9 cellular contexts compared by ENCODE assay signal in the genomic region with DNA sequence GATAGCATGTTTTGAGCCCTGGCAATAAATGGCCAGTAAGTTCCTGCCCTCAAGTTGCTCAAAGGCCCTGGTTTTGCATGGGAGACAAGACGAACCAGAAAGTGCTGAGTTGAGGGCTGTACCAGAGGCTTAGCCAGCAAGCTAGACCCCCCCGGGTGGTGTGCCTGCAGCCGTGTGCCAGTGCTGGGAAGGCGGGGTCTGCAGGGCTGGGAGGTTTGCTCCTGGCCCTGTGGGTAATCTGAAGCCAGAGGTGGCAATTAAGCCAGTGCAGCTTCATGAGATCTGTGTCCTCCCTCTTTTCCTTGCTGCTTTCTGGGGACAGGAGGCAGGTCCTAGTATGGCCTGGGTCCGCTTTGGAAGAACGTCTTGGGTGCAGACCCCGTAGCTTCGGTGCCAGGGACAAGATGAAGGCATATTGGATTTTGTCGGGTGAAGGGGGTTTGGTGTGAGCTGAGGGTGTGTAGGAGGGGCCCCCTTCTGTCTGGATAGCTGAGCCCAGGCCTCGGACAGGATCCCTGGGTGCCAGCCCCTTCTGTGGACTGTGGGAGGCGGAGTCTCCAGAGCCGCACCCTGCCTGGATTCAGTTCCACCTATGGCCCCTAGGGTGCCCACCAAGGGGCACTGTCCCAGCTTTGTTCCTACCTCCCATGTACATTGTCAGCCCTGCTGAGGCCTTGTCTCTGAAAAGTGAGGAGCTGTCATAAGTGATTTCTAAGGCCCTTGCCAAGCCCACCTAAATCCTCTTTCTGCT. TPM values are rescaled to one million over a fixed set of nuclear protein-coding genes. Genes with fewer than 3 reads are reported as not detected.
A peak's percentile ranks its signal among the peaks of the same experiment; 100 is the strongest.
DNase-seq lines count a peak whose midpoint lies in the region; ATAC-seq and TF ChIP-seq lines count a peak whose summit lies in the region.
"Had no signal": no experiment of that assay in that cellular context is flagged by ENCODE, and none has a peak within 500 bp of the region (broad histone marks: within the 10 kb centered on the region; RNA-seq: fewer than 3 reads in every experiment).

No MANE protein-coding gene starts in this region.

- H3K27me3 ChIP-seq in sigmoid colon = no peaks in the 10 kb centered on the region
- H3K27me3 ChIP-seq: right lobe of liver had no signal

- ATAC-seq in GM19452 (IDR thresholded peaks at IDR 0.05; ENCODE audit: unreplicated experiment) = no peak

- no peak for TF ChIP-seq POLR2A in NB4 (IDR thresholded peaks at IDR 0.05; ENCODE audit: extremely low read depth, insufficient read length)
- no peak for TF ChIP-seq POLR2A in sigmoid colon (IDR thresholded peaks at IDR 0.05)

- WGBS in sigmoid colon, 2 donors = 69 to 80% methylated on average over 12 of the region's 12 CpGs

- in situ Hi-C loops in astrocyte of the spinal cord (cut with HindIII; ENCODE audit: low sequenced_read_pairs) = no loop called here

- peak; percentile 61 for DNase-seq in DMS53 (lab: John Stamatoyannopoulos, UW)
- DNase-seq in DMS53 treated with DMSO at 0.1 percent for 48 hours (lab: John Stamatoyannopoulos, UW; ENCODE audit: unreplicated experiment) = no peak
- peak; percentile 43 for DNase-seq in NB4 (ENCODE audit: low read depth)
- no peak for DNase-seq in astrocyte of the spinal cord (ENCODE audit: low read depth, low spot score)
- no peak for DNase-seq in sigmoid colon
- no peak for DNase-seq in NCI-H526 treated with DMSO at 0.1 percent for 48 hours (lab: John Stamatoyannopoulos, UW)
- no peak for DNase-seq in activated gamma-delta T cell treated with Interleukin-2 at 50 U/mL for 16 hours

- H3K9me3 ChIP-seq in sigmoid colon = no peaks in the 10 kb centered on the region
- H3K9me3 ChIP-seq: right lobe of liver had no signal

- TF ChIP-seq CTCF in NB4 (IDR thresholded peaks at IDR 0.05; ENCODE audit: low read depth, low read length) (peak; percentile 42), astrocyte of the spinal cord (IDR thresholded peaks at IDR 0.05; ENCODE audit: low read depth, low read length) (peak; percentile 49), sigmoid colon (IDR thresholded peaks at IDR 0.05) (peak in 1 of 4 experiments; percentile 25)

- no peak for TF ChIP-seq EP300 in sigmoid colon (IDR thresholded peaks at IDR 0.05)

- H3K27ac ChIP-seq in sigmoid colon = peak overlapping the region; percentile 59 to 88 (median 75)
- H3K27ac ChIP-seq: right lobe of liver had no signal

- intact Hi-C loops in sigmoid colon (cut with DNase I) = no loop called here

- H3K4me3 ChIP-seq in NB4 (ENCODE audit: low read depth, low read length) (no peak overlapping the region), astrocyte of the spinal cord (ENCODE audit: low read depth, low read length) (no peak overlapping the region), sigmoid colon (no peak overlapping the region)
- H3K4me3 ChIP-seq: right lobe of liver had no signal

- H3K4me1 ChIP-seq in sigmoid colon = peaks cover 0 to 70% (median 65%) of the 10 kb centered on the region in 4 donors

- peaks cover 0 to 8% (median 3%) of the 10 kb centered on the region in 4 donors for H3K36me3 ChIP-seq in sigmoid colon

RNA-seq across cellular contexts. Expression of a gene that starts 15.6 kb away (rescaled TPM):
- total RNA-seq in sigmoid colon = 10 to 100 TPM; 12.4 to 20.6 (median 18.1) TPM
- 1 to 10 TPM; 1.6 to 9.4 (median 6.6) TPM for polyA plus RNA-seq in sigmoid colon

Comparison
In these comparisons a context has a peak if more than half of its experiments do, and no peak if none do; other contexts are left out.
1. DNase-seq: peak in DMS53 (single experiment) and NB4 (single experiment); none in DMS53 treated with DMSO at 0.1 percent for 48 hours (single experiment), astrocyte of the spinal cord (single experiment), sigmoid colon (single experiment), NCI-H526 treated with DMSO at 0.1 percent for 48 hours (single experiment) and activated gamma-delta T cell treated with Interleukin-2 at 50 U/mL for 16 hours (single experiment).